ENCODE assay signal across 10 cellular contexts in the genomic region with DNA sequence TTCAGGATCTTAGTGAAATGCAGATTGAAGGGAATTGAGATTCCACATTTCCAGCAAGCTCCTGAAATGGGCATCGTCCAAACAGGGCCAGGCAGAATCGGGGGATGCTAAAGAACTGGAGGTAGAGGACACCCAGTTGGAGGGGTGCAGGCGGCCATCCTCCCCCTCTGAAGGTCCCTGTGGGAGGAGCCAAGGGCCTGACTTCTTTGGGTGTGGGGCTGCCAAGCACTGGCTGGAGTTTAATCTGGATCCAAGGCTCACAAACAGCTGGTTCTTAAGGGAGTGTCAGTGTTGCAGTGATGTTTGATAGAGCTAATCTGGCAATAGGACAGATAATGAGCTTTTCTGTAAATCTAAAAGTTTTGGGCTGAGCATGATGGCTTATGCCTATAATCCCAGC. TPM values are rescaled to one million over a fixed set of nuclear protein-coding genes. Genes with fewer than 3 reads are reported as not detected.
DNase-seq lines count a peak whose midpoint lies in the region; ATAC-seq and TF ChIP-seq lines count a peak whose summit lies in the region.
"Had no signal": no experiment of that assay in that cellular context is flagged by ENCODE, and none has a peak within 500 bp of the region (broad histone marks: within the 10 kb centered on the region; RNA-seq: fewer than 3 reads in every experiment).

No MANE protein-coding gene starts in this region.

- peaks cover 12% of the 10 kb centered on the region for H3K9me3 Mint-ChIP-seq in chondrocyte (ENCODE audit: low read depth)
- H3K9me3 Mint-ChIP-seq in natural killer cell: peaks cover 0 to 4% of the 10 kb centered on the region in 2 donors

- H3K4me1 ChIP-seq in urinary bladder (ENCODE audit: insufficient read depth): peaks cover 4% of the 10 kb centered on the region

- H3K27me3 Mint-ChIP-seq in chondrocyte (ENCODE audit: low read depth) (no peaks in the 10 kb centered on the region), natural killer cell (ENCODE audit: low read depth in 2 of 2) (no peaks in the 10 kb centered on the region)

- H3K27ac ChIP-seq in urinary bladder (ENCODE audit: low read depth): peak overlapping the region; percentile 3

- TF ChIP-seq CTCF in chondrocyte (IDR thresholded peaks at IDR 0.05) (no peak), natural killer cell (IDR thresholded peaks at IDR 0.05) (no peak)

- DNase-seq in activated effector memory CD4-positive, alpha-beta T cell treated with anti-CD3 and anti-CD28 coated beads, Interleukin-2, amount 50 U/mL, for 16 hours: peak; percentile 54
- no peak for DNase-seq in activated effector memory CD4-positive, alpha-beta T cell treated with Interleukin-2 at 50 U/mL for 16 hours
- no peak for DNase-seq in chondrocyte (ENCODE audit: low spot score)
- DNase-seq in natural killer cell: no peak
- no peak for DNase-seq in NOMO-1 (lab: John Stamatoyannopoulos, UW; ENCODE audit: unreplicated experiment in 2 of 2)
- no peak for DNase-seq in stimulated activated CD4-positive, alpha-beta T cell treated with anti-CD3 and anti-CD28 coated beads, Interleukin-2, amount 100 ng/mL, for 48 hours
- DNase-seq in NCI-H1048 (lab: John Stamatoyannopoulos, UW): no peak
- DNase-seq: NCI-H1694 treated with DMSO at 0.1 percent for 48 hours, right cardiac atrium had no signal

- H3K36me3 Mint-ChIP-seq in chondrocyte (ENCODE audit: low read depth) (peaks cover 8% of the 10 kb centered on the region), natural killer cell (peaks cover 9% of the 10 kb centered on the region)

- H3K27ac Mint-ChIP-seq in chondrocyte (ENCODE audit: unreplicated experiment) (peak overlapping the region; percentile 1), natural killer cell (peak overlapping the region; percentile 91 to 92)

- no peak overlapping the region for H3K4me3 ChIP-seq in urinary bladder (ENCODE audit: low read depth, low read length)

- no peak for ATAC-seq in natural killer cell

- peaks cover 55% of the 10 kb centered on the region for H3K4me1 Mint-ChIP-seq in chondrocyte (ENCODE audit: low read depth)
- peaks cover 78 to 79% of the 10 kb centered on the region in 2 donors for H3K4me1 Mint-ChIP-seq in natural killer cell

- H3K4me3 Mint-ChIP-seq in chondrocyte (ENCODE audit: unreplicated experiment) (no peak overlapping the region), natural killer cell (peak overlapping the region; percentile 40)

- H3K36me3 ChIP-seq in urinary bladder (ENCODE audit: insufficient read depth): peaks cover 1% of the 10 kb centered on the region

- intact Hi-C loops in natural killer cell (cut with micrococcal nuclease): no loop called here

- 64% methylated on average over 3 of the region's 3 CpGs for WGBS in urinary bladder

RNA-seq across cellular contexts. Expression of gene TSPAN14, which starts 20.8 kb away (rescaled TPM):
- total RNA-seq in chondrocyte: 23.0 to 57.4 TPM (median 53.8 TPM) in 3 replicates
- total RNA-seq in natural killer cell: 100 to 1,000 TPM; 126 to 180 (median 173) TPM
- total RNA-seq in urinary bladder: 26.4 TPM
- 65.1 TPM for polyA plus RNA-seq in urinary bladder
